8 cellular contexts compared by ENCODE assay signal in genomic region chr6:16332175-16332542, GRCh38.
A peak's percentile ranks its signal among the peaks of the same experiment; 100 is the strongest.
DNase-seq lines count a peak whose midpoint lies in the region; ATAC-seq and TF ChIP-seq lines count a peak whose summit lies in the region.

No MANE protein-coding gene starts in this region.

- ATAC-seq in upper lobe of left lung (ENCODE audit: low FRiP score in 2 of 2) = peak; percentile 90 to 92

- H3K9me3 ChIP-seq in ovary = no peaks in the 10 kb centered on the region
- H3K9me3 ChIP-seq in upper lobe of left lung = no peaks in the 10 kb centered on the region

- TF ChIP-seq CTCF in GM06990 (IDR thresholded peaks at IDR 0.05; ENCODE audit: insufficient read depth, low read length, poor library complexity, severe bottlenecking) (peak; percentile 83), LNCAP (IDR thresholded peaks at IDR 0.05) (peak; percentile 75), ovary (IDR thresholded peaks at IDR 0.05) (peak; percentile 77 to 85 (median 80)), upper lobe of left lung (IDR thresholded peaks at IDR 0.05) (peak; percentile 77 to 91 (median 87))

- H3K36me3 ChIP-seq in GM06990 (ENCODE audit: control insufficient read depth, insufficient read depth, low read length) (peaks cover 2% of the 10 kb centered on the region; the same call in 1 of the 2 replicates), H7 (replicated peaks; ENCODE audit: control insufficient read depth, insufficient read depth, low read length) (no peaks in the 10 kb centered on the region), ovary (no peaks in the 10 kb centered on the region), upper lobe of left lung (peaks cover 0 to 11% (median 9%) of the 10 kb centered on the region in 4 donors)

- H3K27ac ChIP-seq in ovary (no peak overlapping the region), upper lobe of left lung (no peak overlapping the region)

- peaks cover 7% of the 10 kb centered on the region for H3K4me1 ChIP-seq in ovary (ENCODE audit: insufficient read depth)
- H3K4me1 ChIP-seq in upper lobe of left lung = peaks cover 19 to 32% (median 27%) of the 10 kb centered on the region in 4 donors

- H3K4me3 ChIP-seq in GM06990 (replicated peaks; ENCODE audit: low read depth, low read length) (no peak overlapping the region), H7 (ENCODE audit: insufficient read depth, low read depth, low read length) (no peak overlapping the region), ovary (no peak overlapping the region), upper lobe of left lung (no peak overlapping the region)

- no peak for TF ChIP-seq POLR2A in ovary (IDR thresholded peaks at IDR 0.05)
- TF ChIP-seq POLR2A in upper lobe of left lung (IDR thresholded peaks at IDR 0.05) = no peak

- DNase-seq in GM06990 (ENCODE audit: extremely low read depth, insufficient read length) = peak; percentile 62
- DNase-seq in H7 = peak; percentile 82
- DNase-seq in SHP77 treated with DMSO at 0.1 percent for 48 hours (lab: John Stamatoyannopoulos, UW) = peak; percentile 30
- peak; percentile 73 for DNase-seq in activated gamma-delta T cell treated with anti-CD3 and anti-CD28 coated beads, Interleukin-2, amount 50 U/mL, for 16 hours (ENCODE audit: low read depth)
- DNase-seq in germinal center (ENCODE audit: low spot score) = peak; percentile 86
- peak; percentile 63 to 81 (median 78) for DNase-seq in ovary
- peak in 1 of 2 donors; percentile 85 for DNase-seq in upper lobe of left lung

- intact Hi-C loops in ovary (cut with DNase I) = loop anchor here in 3 of 4 donors (5.0 to 10.0 kb wide), 5 partner anchors 73 to 435 kb away; partner anchors contain the start of gene ATXN1 (in 1 of the 3)

- TF ChIP-seq EP300 in ovary (IDR thresholded peaks at IDR 0.05) (no peak), upper lobe of left lung (IDR thresholded peaks at IDR 0.05) (no peak)

- no peaks in the 10 kb centered on the region for H3K27me3 ChIP-seq in GM06990 (replicated peaks; ENCODE audit: control insufficient read depth, insufficient read depth, low read length)
- no peaks in the 10 kb centered on the region for H3K27me3 ChIP-seq in H7 (ENCODE audit: control insufficient read depth, insufficient read depth, low read length)
- H3K27me3 ChIP-seq in ovary = no peaks in the 10 kb centered on the region
- H3K27me3 ChIP-seq in upper lobe of left lung = no peaks in the 10 kb centered on the region

- WGBS in ovary, 3 donors = 1 to 7% (median 3%) methylated on average over 7 of the region's 7 CpGs
- WGBS in upper lobe of left lung, 2 donors = 5 to 7% methylated on average over 7 of the region's 7 CpGs
